8 cellular contexts compared by ENCODE assay signal in genomic region chr4:15232725-15233597, GRCh38.
DNase-seq lines count a peak whose midpoint lies in the region; ATAC-seq and TF ChIP-seq lines count a peak whose summit lies in the region.

No MANE protein-coding gene starts in this region.

- peak overlapping the region; percentile 27; the same call in 1 of the 2 replicates for H3K9ac ChIP-seq in KMS-11

- peak overlapping the region; percentile 75 for H2AFZ ChIP-seq in KMS-11 (ENCODE audit: low read depth)

- in situ Hi-C loops in brain microvascular endothelial cell (cut with HindIII; ENCODE audit: low pct_ligation_motif_present, low sequenced_read_pairs) = loop anchor here (25.0 kb wide), 1 partner anchor 229 kb away; the partner anchor contains the start of gene CC2D2A

- H3K27ac ChIP-seq in KMS-11 = peak overlapping the region; percentile 15; the same call in 1 of the 2 replicates
- H3K27ac ChIP-seq in brain microvascular endothelial cell = peak overlapping the region; percentile 97

- peak overlapping the region; percentile 88 for H3K4me2 ChIP-seq in KMS-11

- no peak for ATAC-seq in GM21423 (IDR thresholded peaks at IDR 0.05; ENCODE audit: unreplicated experiment)

- no peaks in the 10 kb centered on the region for H4K20me1 ChIP-seq in KMS-11 (ENCODE audit: insufficient read depth)

- peaks cover 23% of the 10 kb centered on the region for H3K4me1 ChIP-seq in KMS-11 (ENCODE audit: low read depth, poor library complexity, severe bottlenecking)

- H3K4me3 ChIP-seq in GM12865 (ENCODE audit: low read depth, low read length) (no peak overlapping the region), KMS-11 (IDR thresholded peaks at IDR 0.05; ENCODE audit: insufficient read depth, low read depth, low read length) (no peak overlapping the region), brain microvascular endothelial cell (ENCODE audit: low read depth, low read length) (no peak overlapping the region)

- TF ChIP-seq CTCF in GM12865 (IDR thresholded peaks at IDR 0.05; ENCODE audit: insufficient read depth, low read depth, low read length, missing control alignments) (no peak), KMS-11 (conservative IDR thresholded peaks at IDR 0.05; ENCODE audit: low read depth, low read length) (no peak), brain microvascular endothelial cell (IDR thresholded peaks at IDR 0.05; ENCODE audit: low read depth, low read length, missing control alignments) (no peak), GM10266 (IDR thresholded peaks at IDR 0.05; ENCODE audit: control insufficient read depth, insufficient read depth, low read depth, missing control alignments) (no peak)

- no peaks in the 10 kb centered on the region for H3K79me2 ChIP-seq in KMS-11 (ENCODE audit: insufficient read depth, low read depth)

- no peaks in the 10 kb centered on the region for H3K36me3 ChIP-seq in KMS-11 (ENCODE audit: insufficient read depth)
- no peaks in the 10 kb centered on the region for H3K36me3 ChIP-seq in brain microvascular endothelial cell (replicated peaks)

- H3K27me3 ChIP-seq in KMS-11 (ENCODE audit: insufficient read depth, low read depth) (no peaks in the 10 kb centered on the region), brain microvascular endothelial cell (replicated peaks) (no peaks in the 10 kb centered on the region)

- DNase-seq in GM12865 (ENCODE audit: low read depth) (peak; percentile 28), brain microvascular endothelial cell (peak; percentile 91), medulla oblongata (ENCODE audit: extremely low spot score) (peak; percentile 58), GM10266 (ENCODE audit: extremely low spot score) (no peak), epidermal melanocyte (ENCODE audit: insufficient read length, low spot score) (no peak), NCI-H1436 treated with DMSO at 0.1 percent for 48 hours (lab: John Stamatoyannopoulos, UW) (no peak)

Comparison
In these comparisons a context has a peak if more than half of its experiments do, and no peak if none do; other contexts are left out.
1. DNase-seq: peak in GM12865 (single experiment), brain microvascular endothelial cell (single experiment) and medulla oblongata (single experiment); none in GM10266 (single experiment), epidermal melanocyte (single experiment) and NCI-H1436 treated with DMSO at 0.1 percent for 48 hours (single experiment).